Comparison of ENCODE assay signal across 20 cellular contexts in genomic region chr3:29227307-29227706, GRCh38.
DNase-seq lines count a peak whose midpoint lies in the region; ATAC-seq, FAIRE-seq and TF ChIP-seq lines count a peak whose summit lies in the region.
"Had no signal": no experiment of that assay in that cellular context is flagged by ENCODE, and none has a peak within 500 bp of the region (broad histone marks: within the 10 kb centered on the region; RNA-seq: fewer than 3 reads in every experiment).

No MANE protein-coding gene starts in this region.

- peaks cover 21% of the 10 kb centered on the region for H3K4me1 Mint-ChIP-seq in nephron
- H3K4me1 Mint-ChIP-seq in stimulated activated naive B cell treated with anti-CD40 and anti-IgM and Interleukin-4, amounts not matched to agents 10 μg/mL and 1 μg/mL and 100 μg/mL, for 72 hours, result no peaks in the 10 kb centered on the region
- H3K4me1 Mint-ChIP-seq: B cell had no signal

- H3K27ac ChIP-seq in 22Rv1, result peak overlapping the region; percentile 63
- H3K27ac ChIP-seq in VCaP, result peak overlapping the region; percentile 78
- H3K27ac ChIP-seq: HL-60 had no signal

- no peak for TF ChIP-seq CTCF in 22Rv1 (IDR thresholded peaks at IDR 0.05)
- no peak for TF ChIP-seq CTCF in VCaP (conservative IDR thresholded peaks at IDR 0.05)
- no peak for TF ChIP-seq CTCF in nephron (IDR thresholded peaks at IDR 0.05; ENCODE audit: unreplicated experiment in 3 of 3)
- TF ChIP-seq CTCF in foreskin fibroblast (IDR thresholded peaks at IDR 0.05; ENCODE audit: low read depth, low read length), result no peak

- no peak overlapping the region for H3K4me3 ChIP-seq in foreskin fibroblast (ENCODE audit: low read depth in 1 of 2, low read length in 2 of 2)
- H3K4me3 ChIP-seq: GM12878, HAP-1, K562 had no signal

- peak; percentile 68 for FAIRE-seq in H54 (lab: Jason Lieb, UNC)
- FAIRE-seq: GM12878, K562 had no signal

- TF ChIP-seq POLR2A in H54 (IDR thresholded peaks at IDR 0.05; ENCODE audit: low read depth, low read length), result no peak

- ATAC-seq in HG03565 (IDR thresholded peaks at IDR 0.05; ENCODE audit: unreplicated experiment), result no peak
- ATAC-seq in stimulated activated naive B cell treated with anti-CD40 and anti-IgM and Interleukin-4, amounts not matched to agents 10 μg/mL and 1 μg/mL and 100 μg/mL, for 72 hours (replicated peaks), result no peak
- ATAC-seq: GM12878, K562 had no signal

- peaks cover 3% of the 10 kb centered on the region for H3K36me3 Mint-ChIP-seq in nephron (ENCODE audit: low read depth)
- no peaks in the 10 kb centered on the region for H3K36me3 Mint-ChIP-seq in stimulated activated naive B cell treated with anti-CD40 and anti-IgM and Interleukin-4, amounts not matched to agents 10 μg/mL and 1 μg/mL and 100 μg/mL, for 72 hours

- H3K4me3 Mint-ChIP-seq in nephron, result no peak overlapping the region
- no peak overlapping the region for H3K4me3 Mint-ChIP-seq in stimulated activated naive B cell treated with anti-CD40 and anti-IgM and Interleukin-4, amounts not matched to agents 10 μg/mL and 1 μg/mL and 100 μg/mL, for 72 hours
- H3K4me3 Mint-ChIP-seq: B cell; CD4-positive, alpha-beta T cell had no signal

- H3K27me3 Mint-ChIP-seq in nephron (ENCODE audit: low read depth), result no peaks in the 10 kb centered on the region
- no peaks in the 10 kb centered on the region for H3K27me3 Mint-ChIP-seq in stimulated activated naive B cell treated with anti-CD40 and anti-IgM and Interleukin-4, amounts not matched to agents 10 μg/mL and 1 μg/mL and 100 μg/mL, for 72 hours
- H3K27me3 Mint-ChIP-seq: B cell; CD4-positive, alpha-beta T cell had no signal

- H3K27ac Mint-ChIP-seq in nephron, result peak overlapping the region in 2 of 3 experiments; percentile 37 to 72
- H3K27ac Mint-ChIP-seq in stimulated activated naive B cell treated with anti-CD40 and anti-IgM and Interleukin-4, amounts not matched to agents 10 μg/mL and 1 μg/mL and 100 μg/mL, for 72 hours, result no peak overlapping the region
- H3K27ac Mint-ChIP-seq: B cell; CD4-positive, alpha-beta T cell had no signal

- peaks cover 8% of the 10 kb centered on the region for H3K9me3 Mint-ChIP-seq in nephron
- H3K9me3 Mint-ChIP-seq in stimulated activated naive B cell treated with anti-CD40 and anti-IgM and Interleukin-4, amounts not matched to agents 10 μg/mL and 1 μg/mL and 100 μg/mL, for 72 hours, result no peaks in the 10 kb centered on the region
- H3K9me3 Mint-ChIP-seq: HFFc6 had no signal

- DNase-seq in H54 (ENCODE audit: insufficient read length, low spot score) (no peak), NCI-H446 (lab: John Stamatoyannopoulos, UW) (no peak), foreskin fibroblast (no peak)
- DNase-seq in stimulated activated naive B cell treated with anti-CD40 and anti-IgM and Interleukin-4, amounts not matched to agents 10 μg/mL and 1 μg/mL and 100 μg/mL, for 72 hours, result no peak
- DNase-seq: 8988T; C1 segment of cervical spinal cord; Calu3; CD4-positive, alpha-beta T cell; DMS 273 treated with DMSO at 0.1 percent for 48 hours; GOT3; HFFc6 had no signal
